16 cellular contexts compared by ENCODE assay signal in genomic region chr2:203763425-203764272, GRCh38. TPM values are rescaled to one million over a fixed set of nuclear protein-coding genes. Genes with fewer than 3 reads are reported as not detected.
DNase-seq lines count a peak whose midpoint lies in the region; TF ChIP-seq lines count a peak whose summit lies in the region.
"Had no signal": no experiment of that assay in that cellular context is flagged by ENCODE, and none has a peak within 500 bp of the region (broad histone marks: within the 10 kb centered on the region; RNA-seq: fewer than 3 reads in every experiment).

No MANE protein-coding gene starts in this region.

- intact Hi-C loops in OCI-LY7 (cut with micrococcal nuclease; ENCODE audit: unreplicated experiment) = no loop called here

- peak overlapping the region; percentile 91 for H3K27ac Mint-ChIP-seq in activated naive CD4-positive, alpha-beta T cell treated with anti-CD3 and anti-CD28 coated beads, Interleukin-2, amount 50 U/mL, for 24 hours

- CTCF ChIA-PET in OCI-LY7 (lab: Charles Lee; ENCODE audit: unreplicated experiment) = no interaction called here

- POLR2A ChIA-PET in OCI-LY7 (lab: Charles Lee) = interaction anchor here (0.6 to 1.1 kb wide), 5 partner anchors 9 to 114 kb away, joined by 3 to 4 read pairs (median 3); no protein-coding TSS in a partner anchor

- BruUV-seq in OCI-LY7 (replicated peaks; lab: Mats Ljungman, UMichigan) = no TSS peak

- H3K4me3 ChIP-seq in OCI-LY7 (ENCODE audit: low read depth, low read length, poor library complexity, severe bottlenecking) = no peak overlapping the region
- H3K4me3 ChIP-seq in HAP-1 = no peak overlapping the region
- H3K4me3 ChIP-seq: A549, dorsolateral prefrontal cortex, upper lobe of left lung had no signal

- H3K4me2 ChIP-seq in OCI-LY7 (ENCODE audit: low read length) = peak overlapping the region; percentile 31
- H3K4me2 ChIP-seq: A549 had no signal

- peak overlapping the region; percentile 23 for H3K4me3 Mint-ChIP-seq in activated naive CD4-positive, alpha-beta T cell treated with anti-CD3 and anti-CD28 coated beads, Interleukin-2, amount 50 U/mL, for 24 hours

- H3K36me3 ChIP-seq in OCI-LY7 (ENCODE audit: insufficient read depth, low read length) = no peaks in the 10 kb centered on the region
- H3K36me3 ChIP-seq in HAP-1 (replicated peaks) = no peaks in the 10 kb centered on the region
- H3K36me3 ChIP-seq: upper lobe of left lung had no signal

- DNase-seq in activated CD4-positive, alpha-beta T cell treated with anti-CD3 and anti-CD28 coated beads for 4 hours = peak; percentile 30 to 45
- DNase-seq in activated CD4-positive, alpha-beta T cell treated with anti-CD3 and anti-CD28 coated beads, Interleukin-2, amount 50 U/mL, for 1 hour = no peak
- DNase-seq in OCI-LY7 (ENCODE audit: low spot score) (peak; percentile 21), NCI-H1105 (lab: John Stamatoyannopoulos, UW) (no peak), SHP77 (lab: John Stamatoyannopoulos, UW) (no peak), HAP-1 (ENCODE audit: low spot score in 2 of 2) (no peak)
- peak; percentile 57 for DNase-seq in stimulated activated CD8-positive, alpha-beta memory T cell treated with anti-CD3 and anti-CD28 coated beads, Interleukin-4, amount 100 ng/mL, for 48 hours
- DNase-seq: aorta, DMS153, dorsolateral prefrontal cortex, KBM-7, NCI-H1436 treated with DMSO at 0.1 percent for 48 hours, retina had no signal

- H3K4me1 Mint-ChIP-seq in activated naive CD4-positive, alpha-beta T cell treated with anti-CD3 and anti-CD28 coated beads, Interleukin-2, amount 50 U/mL, for 24 hours = peaks cover 87% of the 10 kb centered on the region

- H3K27me3 Mint-ChIP-seq in activated naive CD4-positive, alpha-beta T cell treated with anti-CD3 and anti-CD28 coated beads, Interleukin-2, amount 50 U/mL, for 24 hours = no peaks in the 10 kb centered on the region

- H3K4me1 ChIP-seq in OCI-LY7 (ENCODE audit: insufficient read depth, low read length, poor library complexity, severe bottlenecking) (peaks cover 12% of the 10 kb centered on the region), HAP-1 (no peaks in the 10 kb centered on the region)
- H3K4me1 ChIP-seq: upper lobe of left lung had no signal

- H3K27ac ChIP-seq in OCI-LY7 (ENCODE audit: low read depth, low read length, poor library complexity, severe bottlenecking) = no peak overlapping the region
- H3K27ac ChIP-seq: A549, dorsolateral prefrontal cortex, upper lobe of left lung had no signal

- H3K9me2 ChIP-seq in OCI-LY7 (ENCODE audit: insufficient read depth, low read length) = no peaks in the 10 kb centered on the region

- H3K36me3 Mint-ChIP-seq in activated naive CD4-positive, alpha-beta T cell treated with anti-CD3 and anti-CD28 coated beads, Interleukin-2, amount 50 U/mL, for 24 hours = peaks cover 15% of the 10 kb centered on the region

- peak overlapping the region; percentile 54; the same call in 1 of the 2 replicates for H2AFZ ChIP-seq in OCI-LY7 (ENCODE audit: low read length)

- H4K20me1 ChIP-seq in OCI-LY7 (ENCODE audit: insufficient read depth, low read length) = no peaks in the 10 kb centered on the region

- H3K9me3 ChIP-seq in OCI-LY7 (ENCODE audit: low read length) = peaks cover 5% of the 10 kb centered on the region; the same call in 1 of the 2 replicates
- no peaks in the 10 kb centered on the region for H3K9me3 ChIP-seq in HAP-1
- H3K9me3 ChIP-seq: A549, upper lobe of left lung had no signal

- no peaks in the 10 kb centered on the region for H3K79me2 ChIP-seq in OCI-LY7 (ENCODE audit: insufficient read depth, low read depth, low read length)

- H3K27me3 ChIP-seq in HAP-1 (ENCODE audit: low read depth) = no peaks in the 10 kb centered on the region
- H3K27me3 ChIP-seq: dorsolateral prefrontal cortex, upper lobe of left lung had no signal

- no peak for TF ChIP-seq CTCF in OCI-LY7 (conservative IDR thresholded peaks at IDR 0.05; ENCODE audit: low read length)

- in situ Hi-C loops in HAP-1 (cut with MboI; ENCODE audit: low sequenced_read_pairs) = no loop called here

- H3K9me3 Mint-ChIP-seq in activated naive CD4-positive, alpha-beta T cell treated with anti-CD3 and anti-CD28 coated beads, Interleukin-2, amount 50 U/mL, for 24 hours = peaks cover 5% of the 10 kb centered on the region

RNA-seq across cellular contexts. Expression of gene CD28, which starts 57.2 kb away (rescaled TPM):
- total RNA-seq in OCI-LY7 (2014; rRNA removed; shearing (Covaris generic)) = 0.49 and 0.92 TPM in 2 replicates
- 22.3 and 44.6 TPM in 2 replicates for total RNA-seq in OCI-LY7 (2022)

Comparison
In these comparisons a context has a peak if more than half of its experiments do, and no peak if none do; other contexts are left out.
1. DNase-seq: peak in activated CD4-positive, alpha-beta T cell treated with anti-CD3 and anti-CD28 coated beads for 4 hours (2 of 2), OCI-LY7 (single experiment) and stimulated activated CD8-positive, alpha-beta memory T cell treated with anti-CD3 and anti-CD28 coated beads, Interleukin-4, amount 100 ng/mL, for 48 hours (single experiment); none in activated CD4-positive, alpha-beta T cell treated with anti-CD3 and anti-CD28 coated beads, Interleukin-2, amount 50 U/mL, for 1 hour (single experiment), NCI-H1105 (single experiment), SHP77 (0 of 2) and HAP-1 (0 of 2).